ENCODE assay signal across 8 cellular contexts in genomic region chr9:120891255-120891954, GRCh38. TPM values are rescaled to one million over a fixed set of nuclear protein-coding genes. Genes with fewer than 3 reads are reported as not detected.
DNase-seq lines count a peak whose midpoint lies in the region; ATAC-seq and TF ChIP-seq lines count a peak whose summit lies in the region.

No MANE protein-coding gene starts in this region.

- H3K9me3 ChIP-seq in IMR-90 (ENCODE audit: control insufficient read depth, insufficient read depth, low read length) (no peaks in the 10 kb centered on the region), duodenal mucosa (ENCODE audit: control insufficient read depth in 1 of 2, low read length in 2 of 2) (no peaks in the 10 kb centered on the region)

- no peaks in the 10 kb centered on the region for H3K27me3 Mint-ChIP-seq in activated CD4-positive, alpha-beta T cell treated with anti-CD3 and anti-CD28 coated beads, Interleukin-2, amount 10 ng/mL, durations not matched to agents 24 days and 14 days

- in situ Hi-C loops in IMR-90 (cut with MboI; ENCODE audit: low sequenced_read_pairs), result no loop called here

- H3K36me3 ChIP-seq in IMR-90 (ENCODE audit: control insufficient read depth, insufficient read depth, low read length) (no peaks in the 10 kb centered on the region), duodenal mucosa (ENCODE audit: control insufficient read depth in 1 of 2, insufficient read depth in 2 of 2, low read length in 2 of 2) (no peaks in the 10 kb centered on the region)

- H4K8ac ChIP-seq in IMR-90 (ENCODE audit: low read depth in 2 of 2, low read length in 2 of 2), result no peak overlapping the region

- H3K27ac Mint-ChIP-seq in activated CD4-positive, alpha-beta T cell treated with anti-CD3 and anti-CD28 coated beads, Interleukin-2, amount 10 ng/mL, durations not matched to agents 24 days and 14 days, result peak overlapping the region; percentile 99

- no peak overlapping the region for H3K27ac ChIP-seq in IMR-90 (ENCODE audit: insufficient read depth, low read length)
- peak overlapping the region; percentile 17 for H3K27ac ChIP-seq in duodenal mucosa (ENCODE audit: low read depth, low read length)
- no peak overlapping the region for H3K27ac ChIP-seq in RWPE1

- no peak overlapping the region for H2BK15ac ChIP-seq in IMR-90 (ENCODE audit: low read depth, low read length)

- no peak overlapping the region for H3K56ac ChIP-seq in IMR-90 (ENCODE audit: extremely low read depth, insufficient read depth, low read length)

- H3K4me3 ChIP-seq in IMR-90 (ENCODE audit: insufficient read depth, low read depth, low read length) (no peak overlapping the region), duodenal mucosa (ENCODE audit: low read depth in 1 of 2, low read length in 2 of 2) (no peak overlapping the region)

- intact Hi-C loops in IMR-90 (cut with micrococcal nuclease), result no loop called here
- intact Hi-C loops in activated CD4-positive, alpha-beta T cell treated with anti-CD3 and anti-CD28 coated beads, Interleukin-2, amount 10 ng/mL, durations not matched to agents 24 days and 14 days (cut with micrococcal nuclease), result loop anchor here (2.0 kb wide), 1 partner anchor 177 kb away; the partner anchor contains the start of gene MEGF9

- H3K27me3 ChIP-seq in IMR-90 (ENCODE audit: control insufficient read depth, insufficient read depth, low read length), result peaks cover 2% of the 10 kb centered on the region; the same call in 1 of the 2 replicates
- no peaks in the 10 kb centered on the region for H3K27me3 ChIP-seq in duodenal mucosa (ENCODE audit: control insufficient read depth in 1 of 2, insufficient read depth in 2 of 2, low read length in 2 of 2)

- H2AK9ac ChIP-seq in IMR-90 (replicated peaks; ENCODE audit: low read depth, low read length, poor library complexity), result peak overlapping the region; percentile 25

- no peak for TF ChIP-seq POLR2A in IMR-90 (IDR thresholded peaks at IDR 0.05; ENCODE audit: low read depth, low read length)

- no peak overlapping the region for H3K23ac ChIP-seq in IMR-90 (ENCODE audit: low read depth, low read length)

- CTCF ChIA-PET in IMR-90 (lab: Yijun Ruan, JAX), result interaction anchor here (0.9 kb wide), 1 partner anchor 17 kb away, joined by 3 read pairs; no protein-coding TSS in a partner anchor
- CTCF ChIA-PET in RWPE1 (lab: Yijun Ruan, JAX), result interaction anchor here (0.6 kb wide), 1 partner anchor 171 kb away, joined by 3 read pairs; no protein-coding TSS in a partner anchor

- no peaks in the 10 kb centered on the region for H3K9me1 ChIP-seq in IMR-90 (ENCODE audit: insufficient read depth, low read length)

- TF ChIP-seq CTCF in IMR-90 (conservative IDR thresholded peaks at IDR 0.05; ENCODE audit: low read depth, low read length) (no peak), RWPE1 (conservative IDR thresholded peaks at IDR 0.05; ENCODE audit: low read depth) (no peak)

- no peak overlapping the region for H4K5ac ChIP-seq in IMR-90 (ENCODE audit: low read depth, low read length)

- H3K4me3 Mint-ChIP-seq in activated CD4-positive, alpha-beta T cell treated with anti-CD3 and anti-CD28 coated beads, Interleukin-2, amount 10 ng/mL, durations not matched to agents 24 days and 14 days, result peak overlapping the region; percentile 85

- POLR2A ChIA-PET in IMR-90 (lab: Charles Lee; ENCODE audit: unreplicated experiment) (no interaction called here), RWPE1 (lab: Yijun Ruan, JAX; ENCODE audit: low non-redundant PET) (no interaction called here)

- H2BK5ac ChIP-seq in IMR-90 (ENCODE audit: low read depth, low read length, poor library complexity, severe bottlenecking), result no peak overlapping the region

- no peaks in the 10 kb centered on the region; the same call in 1 of the 2 replicates for H4K20me1 ChIP-seq in IMR-90 (ENCODE audit: insufficient read depth, low read length)

- H3K4me1 ChIP-seq in IMR-90 (ENCODE audit: control insufficient read depth, insufficient read depth, low read length), result no peaks in the 10 kb centered on the region; the same call in 1 of the 2 replicates
- H3K4me1 ChIP-seq in duodenal mucosa (ENCODE audit: control insufficient read depth in 1 of 2, insufficient read depth in 2 of 2, low read length in 2 of 2), result peaks cover 30 to 39% of the 10 kb centered on the region in 2 donors

- no TSS peak for BruUV-seq in IMR-90 (replicated peaks; lab: Mats Ljungman, UMichigan)

- no peak overlapping the region for H2BK120ac ChIP-seq in IMR-90 (ENCODE audit: low read depth, low read length)

- no peak overlapping the region for H3K14ac ChIP-seq in IMR-90 (replicated peaks; ENCODE audit: low read depth, low read length)

- DNase-seq in IMR-90 (peak; percentile 50), RWPE1 (ENCODE audit: low spot score) (no peak), SKM-1 (lab: John Stamatoyannopoulos, UW; ENCODE audit: unreplicated experiment) (no peak)
- peak; percentile 90 for DNase-seq in activated CD4-positive, alpha-beta T cell treated with anti-CD3 and anti-CD28 coated beads, Interleukin-2, amount 10 ng/mL, durations not matched to agents 24 days and 14 days
- peak; percentile 46 to 67 (median 54) for DNase-seq in stimulated activated naive CD4-positive, alpha-beta T cell (lab: John Stamatoyannopoulos, UW)
- DNase-seq in NK-92 treated with Interleukin-12 subunit alpha and Interleukin-12 subunit beta, amount 100 ng/mL, for 24 hours (lab: John Stamatoyannopoulos, UW), result no peak

- H2AFZ ChIP-seq in IMR-90 (replicated peaks; ENCODE audit: low read length, poor library complexity), result no peak overlapping the region

- no peaks in the 10 kb centered on the region for H3K9me3 Mint-ChIP-seq in activated CD4-positive, alpha-beta T cell treated with anti-CD3 and anti-CD28 coated beads, Interleukin-2, amount 10 ng/mL, durations not matched to agents 24 days and 14 days

- no peak overlapping the region for H4K91ac ChIP-seq in IMR-90 (ENCODE audit: insufficient read depth, low read depth, low read length)

- peaks cover 35% of the 10 kb centered on the region for H3K36me3 Mint-ChIP-seq in activated CD4-positive, alpha-beta T cell treated with anti-CD3 and anti-CD28 coated beads, Interleukin-2, amount 10 ng/mL, durations not matched to agents 24 days and 14 days (ENCODE audit: low read depth)

- H3K79me1 ChIP-seq in IMR-90 (ENCODE audit: low read depth in 1 of 2, low read length in 2 of 2), result no peaks in the 10 kb centered on the region

- no peak overlapping the region for H3K18ac ChIP-seq in IMR-90 (ENCODE audit: low read depth, low read length)

- H2BK20ac ChIP-seq in IMR-90 (ENCODE audit: low read depth, low read length), result no peak overlapping the region

- no CpG with 5 or more reads among the region's 11 CpGs for WGBS in IMR-90 (ENCODE audit: extremely low coverage in 2 of 2, insufficient read length in 1 of 2), 2 experiments

- no peak for ATAC-seq in IMR-90 (ENCODE audit: low read depth)
- ATAC-seq in HG02588 (IDR thresholded peaks at IDR 0.05; ENCODE audit: unreplicated experiment), result no peak

- dilution Hi-C loops in IMR-90 (cut with HindIII; ENCODE audit: low sequenced_read_pairs, unreplicated experiment), result no loop called here

- peaks cover 71% of the 10 kb centered on the region for H3K4me1 Mint-ChIP-seq in activated CD4-positive, alpha-beta T cell treated with anti-CD3 and anti-CD28 coated beads, Interleukin-2, amount 10 ng/mL, durations not matched to agents 24 days and 14 days

- H3K9ac ChIP-seq in IMR-90 (ENCODE audit: low read depth, low read length), result no peak overlapping the region
- H3K9ac ChIP-seq in duodenal mucosa (ENCODE audit: low read depth in 1 of 2, low read length in 2 of 2), result peak overlapping the region in 1 of 2 donors; percentile 2

- no peak overlapping the region for H3K4ac ChIP-seq in IMR-90 (ENCODE audit: low read depth, low read length)

- no peak for TF ChIP-seq RAD21 in IMR-90 (IDR thresholded peaks at IDR 0.05; ENCODE audit: low read length)

- no peak overlapping the region for H3K4me2 ChIP-seq in IMR-90 (ENCODE audit: low read depth, low read length)

- no peak overlapping the region for H2AK5ac ChIP-seq in IMR-90 (ENCODE audit: low read depth, low read length)

TF ChIP-seq in IMR-90, 13 proteins besides CTCF, POLR2A, EP300 and RAD21 (continues in another document):
- TF ChIP-seq CEBPB (IDR thresholded peaks at IDR 0.05; ENCODE audit: low read depth, low read length) (no peak), FOS (IDR thresholded peaks at IDR 0.05; ENCODE audit: low read depth, low read length) (no peak), MAZ (IDR thresholded peaks at IDR 0.05; ENCODE audit: borderline replicate concordance, low read depth, low read length) (no peak), USF2 (IDR thresholded peaks at IDR 0.05; ENCODE audit: low read depth, low read length) (no peak)

RNA-seq across cellular contexts. Expression of gene PHF19, which starts 14.4 kb away (rescaled TPM):
- total RNA-seq in IMR-90 (2012; rRNA removed), result 36.1 and 37.6 TPM in 2 replicates
- 55.6 and 56.9 TPM in 2 replicates for polyA plus RNA-seq in IMR-90 (2012; rRNA removed)
- 52.9 and 59.9 TPM in 2 replicates for polyA plus RNA-seq in IMR-90 (2012; cell fraction: cytosol; rRNA removed)
- 37.1 and 52.4 TPM in 2 replicates for polyA plus RNA-seq in IMR-90 (2012; cell fraction: nucleus; rRNA removed; ENCODE audit: low replicate concordance)
- total RNA-seq in activated CD4-positive, alpha-beta T cell treated with anti-CD3 and anti-CD28 coated beads, Interleukin-2, amount 10 ng/mL, durations not matched to agents 24 days and 14 days, result 132 and 144 TPM in 2 replicates

RNA-seq across cellular contexts. Expression of gene TRAF1, which starts 35.2 kb away (rescaled TPM):
- 3.1 and 3.9 TPM in 2 replicates for total RNA-seq in IMR-90 (2012; rRNA removed)
- 3.7 and 4.1 TPM in 2 replicates for polyA plus RNA-seq in IMR-90 (2012; rRNA removed)
- polyA plus RNA-seq in IMR-90 (2012; cell fraction: cytosol; rRNA removed), result 2.0 and 2.9 TPM in 2 replicates
- 5.6 and 6.9 TPM in 2 replicates for polyA plus RNA-seq in IMR-90 (2012; cell fraction: nucleus; rRNA removed; ENCODE audit: low replicate concordance)
- 164 and 166 TPM in 2 replicates for total RNA-seq in activated CD4-positive, alpha-beta T cell treated with anti-CD3 and anti-CD28 coated beads, Interleukin-2, amount 10 ng/mL, durations not matched to agents 24 days and 14 days

RNA-seq across cellular contexts. Expression of gene PSMD5, which starts 48.7 kb away (rescaled TPM):
- total RNA-seq in IMR-90 (2012; rRNA removed), result 25.6 and 38.9 TPM in 2 replicates
- 23.1 and 26.1 TPM in 2 replicates for polyA plus RNA-seq in IMR-90 (2012; rRNA removed)
- polyA plus RNA-seq in IMR-90 (2012; cell fraction: cytosol; rRNA removed), result 8.2 and 8.4 TPM in 2 replicates
- 3.0 and 16.9 TPM in 2 replicates for polyA plus RNA-seq in IMR-90 (2012; cell fraction: nucleus; rRNA removed; ENCODE audit: low replicate concordance)
- 58.1 and 63.7 TPM in 2 replicates for total RNA-seq in activated CD4-positive, alpha-beta T cell treated with anti-CD3 and anti-CD28 coated beads, Interleukin-2, amount 10 ng/mL, durations not matched to agents 24 days and 14 days

Comparison
In these comparisons a context has a peak if more than half of its experiments do, and no peak if none do; other contexts are left out.
1. DNase-seq: peak in IMR-90 (single experiment), activated CD4-positive, alpha-beta T cell treated with anti-CD3 and anti-CD28 coated beads, Interleukin-2, amount 10 ng/mL, durations not matched to agents 24 days and 14 days (single experiment) and stimulated activated naive CD4-positive, alpha-beta T cell (6 of 6); none in NK-92 treated with Interleukin-12 subunit alpha and Interleukin-12 subunit beta, amount 100 ng/mL, for 24 hours (single experiment), RWPE1 (single experiment) and SKM-1 (single experiment).
2. RNA of gene TRAF1, which starts 35.2 kb away (total RNA-seq): 164 to 166 TPM in activated CD4-positive, alpha-beta T cell treated with anti-CD3 and anti-CD28 coated beads, Interleukin-2, amount 10 ng/mL, durations not matched to agents 24 days and 14 days; 3.1 to 3.9 TPM in IMR-90; every median in the first group is over 10 times any median in the second.